Comparison of ENCODE assay signal across 9 cellular contexts in genomic region chr5:113330533-113331200, GRCh38.
DNase-seq lines count a peak whose midpoint lies in the region; ATAC-seq, FAIRE-seq and TF ChIP-seq lines count a peak whose summit lies in the region.
"Had no signal": no experiment of that assay in that cellular context is flagged by ENCODE, and none has a peak within 500 bp of the region (broad histone marks: within the 10 kb centered on the region; RNA-seq: fewer than 3 reads in every experiment).

No MANE protein-coding gene starts in this region.

- H3K4me3 ChIP-seq in fibroblast of villous mesenchyme (ENCODE audit: low read depth, low read length) (no peak overlapping the region), retinal pigment epithelial cell (ENCODE audit: low read length) (peak overlapping the region; percentile 2)

- peak; percentile 38 for TF ChIP-seq CTCF in D721Med (IDR thresholded peaks at IDR 0.05; ENCODE audit: insufficient read depth, missing control alignments)
- peak; percentile 40 for TF ChIP-seq CTCF in fibroblast of villous mesenchyme (IDR thresholded peaks at IDR 0.05; ENCODE audit: insufficient read depth, low read depth, low read length)
- peak; percentile 44 for TF ChIP-seq CTCF in retinal pigment epithelial cell (conservative IDR thresholded peaks at IDR 0.05; ENCODE audit: low read depth, low read length)

- DNase-seq in D721Med (ENCODE audit: insufficient read length, low spot score) = no peak
- DNase-seq in SKM-1 treated with dmso at 0.1 percent for 144 hours (lab: John Stamatoyannopoulos, UW; ENCODE audit: unreplicated experiment) = peak; percentile 47
- DNase-seq in fibroblast of villous mesenchyme (ENCODE audit: low read depth) = peak; percentile 57
- peak; percentile 20 for DNase-seq in retinal pigment epithelial cell (ENCODE audit: low read depth)
- no peak for DNase-seq in activated CD4-positive, alpha-beta T cell treated with anti-CD3 and anti-CD28 coated beads, Interleukin-2, amount 50 U/mL, for 1 hour
- no peak for DNase-seq in GF-D8 (lab: John Stamatoyannopoulos, UW)

- peak; percentile 62 for TF ChIP-seq RAD21 in Ishikawa (IDR thresholded peaks at IDR 0.05; ENCODE audit: low read depth)

- TF ChIP-seq EP300 in Ishikawa (IDR thresholded peaks at IDR 0.05; ENCODE audit: borderline replicate concordance) = no peak

- no peak for FAIRE-seq in D721Med (lab: Jason Lieb, UNC)
- FAIRE-seq: TTC549 had no signal

- ATAC-seq in GM19372 (IDR thresholded peaks at IDR 0.05; ENCODE audit: low read depth, unreplicated experiment) = peak; percentile 63

TF ChIP-seq in Ishikawa, 13 proteins besides CTCF, POLR2A, EP300 and RAD21:
- TF ChIP-seq CREB1 (IDR thresholded peaks at IDR 0.05; ENCODE audit: low read depth) (no peak), TAF1 (IDR thresholded peaks at IDR 0.05; ENCODE audit: low read depth) (no peak), NFIC (IDR thresholded peaks at IDR 0.05) (no peak), ZBTB7A (IDR thresholded peaks at IDR 0.05; ENCODE audit: low read depth) (no peak), FOXM1 (IDR thresholded peaks at IDR 0.05; ENCODE audit: borderline replicate concordance, low read depth) (no peak), TCF12 (IDR thresholded peaks at IDR 0.05; ENCODE audit: low read depth) (no peak), USF1 (IDR thresholded peaks at IDR 0.05) (no peak), EGR1 (IDR thresholded peaks at IDR 0.05) (no peak), CEBPB (IDR thresholded peaks at IDR 0.05) (no peak), REST (IDR thresholded peaks at IDR 0.05; ENCODE audit: low read depth) (no peak), YY1 (IDR thresholded peaks at IDR 0.05; ENCODE audit: low read depth) (no peak), TEAD4 (IDR thresholded peaks at IDR 0.05) (no peak)

Comparison
In these comparisons a context has a peak if more than half of its experiments do, and no peak if none do; other contexts are left out.
1. DNase-seq: peak in SKM-1 treated with dmso at 0.1 percent for 144 hours (single experiment), fibroblast of villous mesenchyme (single experiment) and retinal pigment epithelial cell (single experiment); none in D721Med (single experiment), activated CD4-positive, alpha-beta T cell treated with anti-CD3 and anti-CD28 coated beads, Interleukin-2, amount 50 U/mL, for 1 hour (single experiment) and GF-D8 (single experiment).
2. Peak in every context shown above with its lines, with median percentiles within 50 percentile points of each other: CTCF ChIP-seq.